Comparison of ENCODE assay signal across 28 cellular contexts in genomic region chr12:9109213-9109522, GRCh38.
"Had no signal": no experiment of that assay in that cellular context is flagged by ENCODE, and none has a peak within 500 bp of the region (broad histone marks: within the 10 kb centered on the region; RNA-seq: fewer than 3 reads in every experiment).

No MANE protein-coding gene starts in this region.

- H3K9me3 Mint-ChIP-seq: stimulated activated effector memory CD8-positive, alpha-beta T cell treated with anti-CD3 and anti-CD28 coated beads, Interleukin-12 subunit alpha, Interleukin-12 subunit beta, amount 100 ng/mL, for 72 hours; stimulated activated memory B cell treated with anti-CD40 and anti-IgM and Interleukin-4, amounts not matched to agents 10 μg/mL and 1 μg/mL and 100 μg/mL, for 72 hours; stimulated activated naive B cell treated with anti-CD40 and anti-IgM and Interleukin-4, amounts not matched to agents 10 μg/mL and 1 μg/mL and 100 μg/mL, for 72 hours; stimulated activated naive CD8-positive, alpha-beta T cell treated with anti-CD3 and anti-CD28 coated beads, Interleukin-15, amount 100 ng/mL, for 72 hours; stimulated activated naive CD8-positive, alpha-beta T cell treated with anti-CD3 and anti-CD28 coated beads, Interleukin-15, Interleukin-2, amounts not matched to agents 100 ng/mL and 50 ng/mL, for 24 hours; type B pancreatic cell had no signal

- H3K36me3 Mint-ChIP-seq: stimulated activated memory B cell treated with anti-CD40 and anti-IgM and Interleukin-4, amounts not matched to agents 10 μg/mL and 1 μg/mL and 100 μg/mL, for 72 hours; stimulated activated naive B cell treated with anti-CD40 and anti-IgM and Interleukin-4, amounts not matched to agents 10 μg/mL and 1 μg/mL and 100 μg/mL, for 72 hours had no signal

- H3K27me3 ChIP-seq: stomach, suprapubic skin, testis, thyroid gland, tibial artery, tibial nerve, transverse colon, upper lobe of left lung, upper lobe of right lung, uterus, vagina had no signal

- H3K4me3 ChIP-seq: stomach, suprapubic skin, testis, thoracic aorta, thyroid gland, tibial artery, tibial nerve, transverse colon, upper lobe of left lung, uterus, vagina had no signal

- H3K9me3 ChIP-seq: stomach, suprapubic skin, testis, thoracic aorta, thyroid gland, tibial artery, tibial nerve, transverse colon, upper lobe of left lung, upper lobe of right lung, uterus, vagina had no signal

- DNase-seq: stimulated activated CD4-positive, alpha-beta T cell treated with anti-CD3 and anti-CD28 coated beads, Interleukin-2, amount 100 ng/mL, for 48 hours; stimulated activated CD4-positive, alpha-beta T cell treated with anti-CD3 and anti-CD28 coated beads, Interleukin-4, amount 100 ng/mL, for 1 hour; stimulated activated CD4-positive, alpha-beta T cell treated with anti-CD3 and anti-CD28 coated beads, Interleukin-4, amount 100 ng/mL, for 24 hours; stimulated activated CD4-positive, alpha-beta T cell treated with anti-CD3 and anti-CD28 coated beads, Interleukin-4, amount 100 ng/mL, for 4 hours; stimulated activated CD8-positive, alpha-beta memory T cell treated with anti-CD3 and anti-CD28 coated beads, Interleukin-4, amount 100 ng/mL, for 48 hours; stimulated activated naive B cell treated with anti-CD40 and anti-IgM and Interleukin-4, amounts not matched to agents 10 μg/mL and 1 μg/mL and 100 μg/mL, for 72 hours; stimulated activated naive CD4-positive, alpha-beta T cell; stimulated activated naive CD4-positive, alpha-beta T cell treated with Interleukin-2 at 50 U/mL for 16 hours; stimulated activated naive CD8-positive, alpha-beta T cell treated with anti-CD3 and anti-CD28 coated beads, Interleukin-15, amount 100 ng/mL, for 72 hours; stimulated activated naive CD8-positive, alpha-beta T cell treated with anti-CD3 and anti-CD28 coated beads, Interleukin-15, Interleukin-2, amounts not matched to agents 100 U/mL and 50 U/mL, for 24 hours; stomach; substantia nigra; testis; thyroid gland; tibial artery; transverse colon; trophoblast cell; upper lobe of left lung; upper lobe of right lung; uterus had no signal

- ATAC-seq: stimulated activated effector memory CD8-positive, alpha-beta T cell treated with anti-CD3 and anti-CD28 coated beads, Interleukin-12 subunit alpha, Interleukin-12 subunit beta, amount 100 ng/mL, for 72 hours; stimulated activated memory B cell treated with anti-CD40 and anti-IgM and Interleukin-4, amounts not matched to agents 10 μg/mL and 1 μg/mL and 100 μg/mL, for 72 hours; stimulated activated naive B cell treated with anti-CD40 and anti-IgM and Interleukin-4, amounts not matched to agents 10 μg/mL and 1 μg/mL and 100 μg/mL, for 72 hours; stimulated activated naive CD8-positive, alpha-beta T cell treated with anti-CD3 and anti-CD28 coated beads, Interleukin-15, amount 100 ng/mL, for 72 hours; stimulated activated naive CD8-positive, alpha-beta T cell treated with anti-CD3 and anti-CD28 coated beads, Interleukin-15, Interleukin-2, amounts not matched to agents 100 U/mL and 50 U/mL, for 24 hours; upper lobe of right lung had no signal

- H3K4me1 ChIP-seq: suprapubic skin, testis, thyroid gland, transverse colon, upper lobe of right lung, uterus had no signal

- H3K4me3 Mint-ChIP-seq: stimulated activated effector memory CD8-positive, alpha-beta T cell treated with anti-CD3 and anti-CD28 coated beads, Interleukin-12 subunit alpha, Interleukin-12 subunit beta, amount 100 ng/mL, for 72 hours; stimulated activated memory B cell treated with anti-CD40 and anti-IgM and Interleukin-4, amounts not matched to agents 10 μg/mL and 1 μg/mL and 100 μg/mL, for 72 hours; stimulated activated naive B cell treated with anti-CD40 and anti-IgM and Interleukin-4, amounts not matched to agents 10 μg/mL and 1 μg/mL and 100 μg/mL, for 72 hours; stimulated activated naive CD8-positive, alpha-beta T cell treated with anti-CD3 and anti-CD28 coated beads, Interleukin-15, amount 100 ng/mL, for 72 hours; stimulated activated naive CD8-positive, alpha-beta T cell treated with anti-CD3 and anti-CD28 coated beads, Interleukin-15, Interleukin-2, amounts not matched to agents 100 ng/mL and 50 ng/mL, for 24 hours; type B pancreatic cell had no signal

- H3K36me3 ChIP-seq: suprapubic skin, uterus had no signal

- H3K27ac Mint-ChIP-seq: stimulated activated effector memory CD8-positive, alpha-beta T cell treated with anti-CD3 and anti-CD28 coated beads, Interleukin-12 subunit alpha, Interleukin-12 subunit beta, amount 100 ng/mL, for 72 hours; stimulated activated memory B cell treated with anti-CD40 and anti-IgM and Interleukin-4, amounts not matched to agents 10 μg/mL and 1 μg/mL and 100 μg/mL, for 72 hours; stimulated activated naive B cell treated with anti-CD40 and anti-IgM and Interleukin-4, amounts not matched to agents 10 μg/mL and 1 μg/mL and 100 μg/mL, for 72 hours; stimulated activated naive CD8-positive, alpha-beta T cell treated with anti-CD3 and anti-CD28 coated beads, Interleukin-15, amount 100 ng/mL, for 72 hours; stimulated activated naive CD8-positive, alpha-beta T cell treated with anti-CD3 and anti-CD28 coated beads, Interleukin-15, Interleukin-2, amounts not matched to agents 100 ng/mL and 50 ng/mL, for 24 hours; type B pancreatic cell had no signal

- H3K27me3 Mint-ChIP-seq: stimulated activated naive CD8-positive, alpha-beta T cell treated with anti-CD3 and anti-CD28 coated beads, Interleukin-15, amount 100 ng/mL, for 72 hours; stimulated activated naive CD8-positive, alpha-beta T cell treated with anti-CD3 and anti-CD28 coated beads, Interleukin-15, Interleukin-2, amounts not matched to agents 100 ng/mL and 50 ng/mL, for 24 hours; type B pancreatic cell had no signal

- H3K4me1 Mint-ChIP-seq: stimulated activated memory B cell treated with anti-CD40 and anti-IgM and Interleukin-4, amounts not matched to agents 10 μg/mL and 1 μg/mL and 100 μg/mL, for 72 hours had no signal

- H3K27ac ChIP-seq: suprapubic skin, testis, thoracic aorta, thyroid gland, tibial artery, transverse colon, upper lobe of right lung, uterus, vagina had no signal
